In the genomic region with DNA sequence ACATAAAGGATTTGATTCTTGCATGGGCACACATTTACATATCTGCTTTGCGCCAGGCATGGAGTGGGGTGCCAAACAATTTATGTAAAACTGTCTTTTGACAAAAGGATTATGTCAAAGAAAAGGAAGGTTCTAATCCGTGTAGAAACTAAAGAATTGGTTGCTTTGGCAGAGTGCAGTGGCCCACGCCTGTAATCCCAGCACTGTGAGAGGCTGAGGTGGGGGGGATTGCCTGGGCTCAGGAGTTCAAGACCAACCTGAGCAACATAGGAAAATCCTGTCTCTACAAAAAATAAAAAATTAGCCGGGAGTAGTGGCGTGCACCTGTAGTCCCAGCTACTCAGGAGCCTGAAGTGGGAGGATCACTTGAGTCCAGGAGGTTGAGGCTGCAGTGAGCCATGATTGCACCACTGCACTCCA, we compare ENCODE assay signal across 8 cellular contexts. TPM values are rescaled to one million over a fixed set of nuclear protein-coding genes. Genes with fewer than 3 reads are reported as not detected.
DNase-seq lines count a peak whose midpoint lies in the region; ATAC-seq and TF ChIP-seq lines count a peak whose summit lies in the region.

No MANE protein-coding gene starts in this region.

- peaks cover 21% of the 10 kb centered on the region for H3K4me1 ChIP-seq in Loucy (ENCODE audit: insufficient read depth, low read length, poor library complexity, severe bottlenecking)

- peaks cover 18% of the 10 kb centered on the region for H3K36me3 Mint-ChIP-seq in nephron (ENCODE audit: low read depth)

- no peaks in the 10 kb centered on the region for H3K9me2 ChIP-seq in Loucy (replicated peaks; ENCODE audit: low read depth, low read length)

- H3K4me3 Mint-ChIP-seq in nephron = peak overlapping the region; percentile 94 to 98 (median 97)

- ATAC-seq in omental fat pad (ENCODE audit: low FRiP score) (no peak), GM21526 (IDR thresholded peaks at IDR 0.05; ENCODE audit: low FRiP score, unreplicated experiment) (no peak), GM19351 (IDR thresholded peaks at IDR 0.05; ENCODE audit: unreplicated experiment) (no peak)

- no peaks in the 10 kb centered on the region for H3K27me3 ChIP-seq in Loucy (ENCODE audit: insufficient read depth, low read length, poor library complexity, severe bottlenecking)
- no peaks in the 10 kb centered on the region for H3K27me3 ChIP-seq in dorsolateral prefrontal cortex

- H3K9ac ChIP-seq in Loucy (ENCODE audit: low read depth, low read length, poor library complexity, severe bottlenecking) = peak overlapping the region; percentile 97

- H3K36me3 ChIP-seq in Loucy (ENCODE audit: insufficient read depth, low read length) = peaks cover 15% of the 10 kb centered on the region; the same call in 1 of the 2 replicates

- no peaks in the 10 kb centered on the region for H3K27me3 Mint-ChIP-seq in nephron (ENCODE audit: low read depth)

- no peak for TF ChIP-seq CTCF in C4-2B (conservative IDR thresholded peaks at IDR 0.05)
- no peak for TF ChIP-seq CTCF in Loucy (conservative IDR thresholded peaks at IDR 0.05; ENCODE audit: low read length)
- TF ChIP-seq CTCF in dorsolateral prefrontal cortex (IDR thresholded peaks at IDR 0.05 in 54 of 56, conservative IDR thresholded peaks at IDR 0.05 in 2 of 56; ENCODE audit: low read depth in 1 of 56, partially characterized antibody in 56 of 56) = no peak
- no peak for TF ChIP-seq CTCF in nephron (IDR thresholded peaks at IDR 0.05; ENCODE audit: unreplicated experiment in 3 of 3)
- TF ChIP-seq CTCF in omental fat pad (IDR thresholded peaks at IDR 0.05) = no peak

- peak overlapping the region; percentile 92 for H3K27ac ChIP-seq in C4-2B
- H3K27ac ChIP-seq in dorsolateral prefrontal cortex = peak overlapping the region in 10 of 59 donors; percentile 79 to 97 (median 86)

- peak overlapping the region; percentile 100; the same call in 1 of the 2 replicates for H2AFZ ChIP-seq in Loucy (ENCODE audit: low read length)

- H3K9me3 ChIP-seq in Loucy (ENCODE audit: insufficient read depth, low read depth, low read length) = no peaks in the 10 kb centered on the region

- H3K79me2 ChIP-seq in Loucy (ENCODE audit: insufficient read depth, low read length) = peaks cover 46% of the 10 kb centered on the region

- H3K4me2 ChIP-seq in Loucy (ENCODE audit: low read depth, low read length, poor library complexity, severe bottlenecking) = peak overlapping the region; percentile 95

- peak overlapping the region; percentile 98 for H3K4me3 ChIP-seq in Loucy (ENCODE audit: low read length, poor library complexity, severe bottlenecking)
- peak overlapping the region in 58 of 59 donors; percentile 67 to 99 (median 94) for H3K4me3 ChIP-seq in dorsolateral prefrontal cortex

- peak overlapping the region; percentile 95 to 98 (median 98) for H3K27ac Mint-ChIP-seq in nephron

- no peaks in the 10 kb centered on the region for H4K20me1 ChIP-seq in Loucy (ENCODE audit: insufficient read depth, low read length, poor library complexity, severe bottlenecking)

- DNase-seq in dorsolateral prefrontal cortex (no peak), omental fat pad (ENCODE audit: low spot score) (no peak), NCI-H146 treated with DMSO at 0.1 percent for 48 hours (lab: John Stamatoyannopoulos, UW; ENCODE audit: unreplicated experiment) (no peak)

- H3K9me3 Mint-ChIP-seq in nephron = no peaks in the 10 kb centered on the region

- H3F3A ChIP-seq in Loucy (ENCODE audit: low read depth) = no peaks in the 10 kb centered on the region

- intact Hi-C loops in dorsolateral prefrontal cortex (cut with DNase I) = loop anchor here (2.0 to 5.0 kb wide), 4 partner anchors 44 to 212 kb away; partner anchors contain the start of genes HDLBP (in 1 of the 2), PASK (in 1 of the 2), PPP1R7 (in 1 of the 2) and SEPTIN2 (in 1 of the 2)

- peaks cover 13% of the 10 kb centered on the region for H3K4me1 Mint-ChIP-seq in nephron

RNA-seq across cellular contexts. Expression of gene MTERF4, which starts 1.1 kb away (rescaled TPM):
- total RNA-seq in dorsolateral prefrontal cortex (10 to 100 TPM; 34.2 to 84.6 (median 58.4) TPM), omental fat pad (10 to 100 TPM; 26.9 to 39.1 (median 34.5) TPM)

RNA-seq across cellular contexts. Expression of gene PASK, which starts 46.1 kb away (rescaled TPM):
- total RNA-seq in dorsolateral prefrontal cortex = 10 to 100 TPM; 11.9 to 65.1 (median 31.2) TPM
- 1 to 10 TPM; 2.1 to 7.3 (median 6.1) TPM for total RNA-seq in omental fat pad

RNA-seq across cellular contexts. Expression of gene PPP1R7, which starts 47.1 kb away (rescaled TPM):
- total RNA-seq in dorsolateral prefrontal cortex = 100 to 1,000 TPM in 59 of 120 experiments, 10 to 100 TPM in 61; 55.3 to 138 (median 99.6) TPM
- total RNA-seq in omental fat pad = 10 to 100 TPM; 33.4 to 41.8 (median 35.4) TPM
